ENCODE assay signal across 8 cellular contexts in genomic region chr2:56183643-56184499, GRCh38. TPM values are rescaled to one million over a fixed set of nuclear protein-coding genes. Genes with fewer than 3 reads are reported as not detected.
DNase-seq lines count a peak whose midpoint lies in the region; ATAC-seq and TF ChIP-seq lines count a peak whose summit lies in the region.

Gene CCDC85A, plus strand, starts transcription at chr2:56183990. Its CDS starts 635 bp downstream, at chr2:56184625.

- H3K27ac Mint-ChIP-seq in Calu3 (ENCODE audit: unreplicated experiment) = no peak within 1 kb of the TSS

- H3K4me1 Mint-ChIP-seq in Calu3 (ENCODE audit: low read depth, unreplicated experiment) = peaks cover 19% of the 10 kb centered on the region

- intact Hi-C loops in Calu3 (cut with micrococcal nuclease; ENCODE audit: unreplicated experiment) = loop anchor here (5.0 to 10.0 kb wide), 5 partner anchors 801 to 1328 kb away; no protein-coding TSS in a partner anchor

- no peaks in the 10 kb centered on the region for H3K9me3 Mint-ChIP-seq in Calu3 (ENCODE audit: low read depth, unreplicated experiment)

- peak within 1 kb of the TSS; percentile 54 for H3K4me3 ChIP-seq in epithelial cell of proximal tubule (ENCODE audit: low read depth, low read length)

- BruUV-seq in Calu3 (replicated peaks; lab: Mats Ljungman, UMichigan) = no TSS peak

- CTCF ChIA-PET in Calu3 (lab: Charles Lee) = interaction anchor here (0.6 to 1.5 kb wide), 14 partner anchors 104 to 1517 kb away, joined by 3 to 8 read pairs (median 3); no protein-coding TSS in a partner anchor

- TF ChIP-seq CTCF in Calu3 (IDR thresholded peaks at IDR 0.05; ENCODE audit: unreplicated experiment) (peak; percentile 91), epithelial cell of proximal tubule (conservative IDR thresholded peaks at IDR 0.05; ENCODE audit: low read depth, low read length) (peak; percentile 68)

- DNase-seq in Calu3 (peak; percentile 92), HPDE6-E6E7 (ENCODE audit: extremely low spot score) (peak; percentile 73), NCI-H82 treated with DMSO at 0.1 percent for 48 hours (lab: John Stamatoyannopoulos, UW; ENCODE audit: unreplicated experiment) (peak; percentile 52), epithelial cell of proximal tubule (ENCODE audit: low read depth) (no peak), mucosa of gallbladder (ENCODE audit: low spot score) (peak; percentile 85)
- peak; percentile 90 for DNase-seq in activated CD8-positive, alpha-beta memory T cell treated with anti-CD3 and anti-CD28 coated beads, Interleukin-2, amount 50 U/mL, for 48 hours
- peak; percentile 35 for DNase-seq in stimulated activated CD8-positive, alpha-beta memory T cell treated with anti-CD3 and anti-CD28 coated beads, Interleukin-7, amount 100 ng/mL, for 24 hours (ENCODE audit: low read depth)

- peak; percentile 98 for ATAC-seq in GM21367 (IDR thresholded peaks at IDR 0.05; ENCODE audit: unreplicated experiment)

- H3K4me3 Mint-ChIP-seq in Calu3 (ENCODE audit: low read depth, unreplicated experiment) = peak within 1 kb of the TSS; percentile 89

- no peaks in the 10 kb centered on the region for H3K27me3 Mint-ChIP-seq in Calu3 (ENCODE audit: unreplicated experiment)

- peaks cover 26% of the 10 kb centered on the region for H3K36me3 Mint-ChIP-seq in Calu3 (ENCODE audit: insufficient read depth, unreplicated experiment)

RNA-seq across cellular contexts. Expression of gene CCDC85A, which starts in this region (rescaled TPM):
- total RNA-seq in Calu3 (2022) (2.6 and 3.0 TPM in 2 replicates), epithelial cell of proximal tubule (0.07 and 0.17 TPM in 2 replicates), mucosa of gallbladder (1.8 TPM)
